ENCODE assay signal across 8 cellular contexts in genomic region chr4:143336828-143337599, GRCh38. TPM values are rescaled to one million over a fixed set of nuclear protein-coding genes. Genes with fewer than 3 reads are reported as not detected.
DNase-seq lines count a peak whose midpoint lies in the region; ATAC-seq and TF ChIP-seq lines count a peak whose summit lies in the region.

GAB1 (plus strand) TSS chr4:143336876; CDS start chr4:143337189, 313 bp downstream.

- H3K27ac ChIP-seq in BLaER1, result peak within 1 kb of the TSS; percentile 81

- H3K4me2 ChIP-seq in BLaER1, result peak within 1 kb of the TSS; percentile 87

- H3K36me3 Mint-ChIP-seq in nephron (ENCODE audit: low read depth), result no peaks in the 10 kb centered on the region

- peak; percentile 12 for TF ChIP-seq CTCF in fibroblast of villous mesenchyme (IDR thresholded peaks at IDR 0.05; ENCODE audit: insufficient read depth, low read depth, low read length)
- peak in 1 of 3 experiments; percentile 21 for TF ChIP-seq CTCF in nephron (IDR thresholded peaks at IDR 0.05; ENCODE audit: unreplicated experiment in 3 of 3)

- H3K9me3 Mint-ChIP-seq in nephron, result no peaks in the 10 kb centered on the region

- peak within 1 kb of the TSS; percentile 87 for H3K9ac ChIP-seq in BLaER1

- H3K36me3 ChIP-seq in BLaER1, result 0 out of 2 replicates have a peak, but pooled peaks cover 5% of the 10 kb centered on the region

- H4K20me1 ChIP-seq in BLaER1, result peaks cover 51% of the 10 kb centered on the region

- H3K27me3 ChIP-seq in BLaER1, result no peaks in the 10 kb centered on the region

- H3K4me1 ChIP-seq in BLaER1, result peaks cover 48% of the 10 kb centered on the region

- H3K4me1 Mint-ChIP-seq in nephron, result peaks cover 30% of the 10 kb centered on the region

- H3K4me3 ChIP-seq in BLaER1, result peak within 1 kb of the TSS; percentile 94
- peak within 1 kb of the TSS; percentile 81 for H3K4me3 ChIP-seq in fibroblast of villous mesenchyme (ENCODE audit: low read depth, low read length)

- DNase-seq in NCI-H2171 (lab: John Stamatoyannopoulos, UW) (peak; percentile 16), fibroblast of villous mesenchyme (ENCODE audit: low read depth) (peak; percentile 79), DMS79 treated with DMSO at 0.1 percent for 48 hours (lab: John Stamatoyannopoulos, UW) (no peak)
- peak; percentile 72 for DNase-seq in activated CD8-positive, alpha-beta memory T cell treated with anti-CD3 and anti-CD28 coated beads, Interleukin-2, amount 50 U/mL, for 48 hours

- H3K9me3 ChIP-seq in BLaER1, result no peaks in the 10 kb centered on the region

- peak; percentile 62 for ATAC-seq in GM18499 (IDR thresholded peaks at IDR 0.05; ENCODE audit: insufficient read depth, unreplicated experiment)
- peak; percentile 72 for ATAC-seq in HG02763 (IDR thresholded peaks at IDR 0.05; ENCODE audit: unreplicated experiment)

- H3K27me3 Mint-ChIP-seq in nephron (ENCODE audit: low read depth), result peaks cover 6% of the 10 kb centered on the region

- H3K4me3 Mint-ChIP-seq in nephron, result peak within 1 kb of the TSS; percentile 97 to 100 (median 100)

- peak within 1 kb of the TSS; percentile 91 to 98 (median 94) for H3K27ac Mint-ChIP-seq in nephron

RNA-seq across cellular contexts. Expression of gene GAB1, which starts in this region (rescaled TPM):
- total RNA-seq in fibroblast of villous mesenchyme, result 13.0 and 16.1 TPM in 2 replicates
